In the genomic region with DNA sequence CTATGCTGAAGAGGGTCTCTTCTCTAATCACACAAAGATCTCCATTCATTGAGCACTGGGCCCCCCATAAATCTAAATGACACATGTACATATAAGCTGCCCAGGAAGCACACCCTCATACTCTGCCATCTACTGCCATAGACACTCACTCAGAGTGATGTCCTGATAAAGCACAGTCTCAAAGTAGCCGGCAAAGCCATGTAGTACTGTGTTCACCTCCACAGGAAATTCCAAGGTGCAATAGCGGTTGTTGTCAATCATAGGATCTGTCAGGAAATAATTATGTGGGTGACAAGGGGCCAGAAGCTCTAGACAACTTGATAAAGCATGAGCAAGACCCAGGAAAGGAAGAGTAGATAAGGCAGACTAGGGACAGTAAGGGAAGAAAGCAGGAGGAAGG, we compare ENCODE assay signal across 24 cellular contexts. TPM values are rescaled to one million over a fixed set of nuclear protein-coding genes. Genes with fewer than 3 reads are reported as not detected.
"Had no signal": no experiment of that assay in that cellular context is flagged by ENCODE, and none has a peak within 500 bp of the region (broad histone marks: within the 10 kb centered on the region; RNA-seq: fewer than 3 reads in every experiment).

No MANE protein-coding gene starts in this region.

- H3K27ac Mint-ChIP-seq: activated CD4-positive, alpha-beta memory T cell treated with anti-CD3 and anti-CD28 coated beads for 36 hours; activated naive CD4-positive, alpha-beta T cell treated with anti-CD3 and anti-CD28 coated beads, Interleukin-2, amount 10 ng/mL, durations not matched to agents 7 days and 5 days; mesothelial cell of epicardium; natural killer cell treated with Interleukin-12 subunit alpha and Interleukin-12 subunit beta and Interleukin-15 and Interleukin-18, amount 100 ng/mL, for 72 hours; stimulated activated memory B cell treated with anti-CD40 and anti-IgM and Interleukin-4, amounts not matched to agents 10 μg/mL and 1 μg/mL and 100 μg/mL, for 72 hours had no signal

- H3K4me3 ChIP-seq: body of pancreas, left ventricle myocardium inferior, pancreas, psoas muscle, right atrium auricular region, skin epidermis, testis, upper lobe of left lung had no signal

- H3K27me3 Mint-ChIP-seq: activated CD4-positive, alpha-beta memory T cell treated with anti-CD3 and anti-CD28 coated beads for 36 hours; natural killer cell treated with Interleukin-12 subunit alpha and Interleukin-12 subunit beta and Interleukin-15 and Interleukin-18, amount 100 ng/mL, for 72 hours; stimulated activated memory B cell treated with anti-CD40 and anti-IgM and Interleukin-4, amounts not matched to agents 10 μg/mL and 1 μg/mL and 100 μg/mL, for 72 hours; T-helper 17 cell had no signal

- ATAC-seq: body of pancreas; esophagus mucosa; natural killer cell treated with Interleukin-12 subunit alpha and Interleukin-12 subunit beta and Interleukin-15 and Interleukin-18, amount 100 ng/mL, for 72 hours; pancreas; psoas muscle; stimulated activated memory B cell treated with anti-CD40 and anti-IgM and Interleukin-4, amounts not matched to agents 10 μg/mL and 1 μg/mL and 100 μg/mL, for 72 hours; T-helper 17 cell had no signal

- H3K9me3 ChIP-seq: body of pancreas, left ventricle myocardium inferior, pancreas, psoas muscle, right atrium auricular region, testis, upper lobe of left lung had no signal

- H3K27ac ChIP-seq: body of pancreas, left ventricle myocardium inferior, pancreas, psoas muscle, right atrium auricular region, skin epidermis, testis, upper lobe of left lung had no signal

- H3K4me3 Mint-ChIP-seq: activated CD4-positive, alpha-beta memory T cell treated with anti-CD3 and anti-CD28 coated beads for 36 hours; activated naive CD4-positive, alpha-beta T cell treated with anti-CD3 and anti-CD28 coated beads, Interleukin-2, amount 10 ng/mL, durations not matched to agents 7 days and 5 days; mesothelial cell of epicardium; natural killer cell treated with Interleukin-12 subunit alpha and Interleukin-12 subunit beta and Interleukin-15 and Interleukin-18, amount 100 ng/mL, for 72 hours; stimulated activated memory B cell treated with anti-CD40 and anti-IgM and Interleukin-4, amounts not matched to agents 10 μg/mL and 1 μg/mL and 100 μg/mL, for 72 hours; T-helper 17 cell had no signal

- DNase-seq: activated CD4-positive, alpha-beta memory T cell treated with anti-CD3 and anti-CD28 coated beads for 36 hours; activated CD4-positive, alpha-beta T cell treated with anti-CD3 and anti-CD28 coated beads for 48 hours; activated effector memory CD4-positive, alpha-beta T cell treated with anti-CD3 and anti-CD28 coated beads, Interleukin-2, amount 50 U/mL, for 16 hours; activated naive CD4-positive, alpha-beta T cell treated with anti-CD3 and anti-CD28 coated beads, Interleukin-2, amount 10 ng/mL, durations not matched to agents 7 days and 5 days; activated T-cell treated with anti-CD3 and anti-CD28 coated beads, Interleukin-2, amount 50 U/mL, for 48 hours; anterior cingulate cortex; body of pancreas; caudate nucleus; dermis blood vessel endothelial cell; effector CD8-positive, alpha-beta T cell; glutamatergic neuron; hippocampal formation; left ventricle myocardium inferior; pancreas; psoas muscle; T-helper 17 cell; testis; upper lobe of left lung had no signal

- H3K27me3 ChIP-seq: body of pancreas, pancreas, right atrium auricular region, testis, upper lobe of left lung had no signal

- H3K9me3 Mint-ChIP-seq: activated CD4-positive, alpha-beta memory T cell treated with anti-CD3 and anti-CD28 coated beads for 36 hours; activated naive CD4-positive, alpha-beta T cell treated with anti-CD3 and anti-CD28 coated beads, Interleukin-2, amount 10 ng/mL, durations not matched to agents 7 days and 5 days; mesothelial cell of epicardium; natural killer cell treated with Interleukin-12 subunit alpha and Interleukin-12 subunit beta and Interleukin-15 and Interleukin-18, amount 100 ng/mL, for 72 hours; stimulated activated memory B cell treated with anti-CD40 and anti-IgM and Interleukin-4, amounts not matched to agents 10 μg/mL and 1 μg/mL and 100 μg/mL, for 72 hours had no signal

RNA-seq across cellular contexts. Expression of gene REM2, which starts 39.3 kb away (rescaled TPM):
- total RNA-seq: body of pancreas, dermis blood vessel endothelial cell, left ventricle myocardium inferior, right atrium auricular region had no signal
